In the genomic region with DNA sequence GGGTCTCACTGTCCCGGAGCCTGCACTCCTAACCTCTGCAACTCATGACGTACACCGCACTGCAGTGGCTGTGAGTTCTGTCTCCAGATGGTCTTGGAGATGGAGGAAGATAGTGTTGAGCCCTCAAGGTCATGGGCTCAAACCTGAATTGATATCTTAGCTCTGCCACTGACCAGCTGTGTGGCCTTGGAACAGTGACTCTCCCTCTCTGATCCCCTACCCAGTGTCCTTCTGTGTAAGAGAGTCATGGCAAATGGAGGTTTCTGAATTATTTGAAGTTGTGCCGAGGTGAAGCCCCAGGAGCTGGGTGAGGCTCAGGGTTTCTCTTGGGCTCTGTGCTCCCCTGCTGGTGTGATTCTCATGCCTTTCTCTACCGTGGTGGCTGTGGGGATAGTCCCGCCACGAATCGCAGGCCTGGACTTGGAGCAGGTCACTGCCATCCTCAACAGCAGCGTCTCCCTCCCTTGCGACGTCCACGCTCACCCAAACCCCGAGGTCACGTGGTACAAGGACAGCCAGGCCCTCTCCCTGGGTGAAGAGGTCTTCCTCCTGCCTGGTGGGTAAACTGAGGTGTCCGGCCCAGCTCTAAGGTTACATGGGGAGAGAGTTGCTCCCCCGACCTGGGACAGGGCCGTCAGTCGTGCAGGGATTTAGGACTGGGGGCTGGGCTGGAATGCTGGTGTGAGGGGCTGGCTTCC, we compare ENCODE assay signal across 1 cellular context.
TF ChIP-seq lines count a peak whose summit lies in the region.

No MANE protein-coding gene starts in this region.

TF ChIP-seq in GM23338, 12 proteins besides CTCF, POLR2A, EP300 and RAD21 (continued from another document):
- TF ChIP-seq, protein P1, sequence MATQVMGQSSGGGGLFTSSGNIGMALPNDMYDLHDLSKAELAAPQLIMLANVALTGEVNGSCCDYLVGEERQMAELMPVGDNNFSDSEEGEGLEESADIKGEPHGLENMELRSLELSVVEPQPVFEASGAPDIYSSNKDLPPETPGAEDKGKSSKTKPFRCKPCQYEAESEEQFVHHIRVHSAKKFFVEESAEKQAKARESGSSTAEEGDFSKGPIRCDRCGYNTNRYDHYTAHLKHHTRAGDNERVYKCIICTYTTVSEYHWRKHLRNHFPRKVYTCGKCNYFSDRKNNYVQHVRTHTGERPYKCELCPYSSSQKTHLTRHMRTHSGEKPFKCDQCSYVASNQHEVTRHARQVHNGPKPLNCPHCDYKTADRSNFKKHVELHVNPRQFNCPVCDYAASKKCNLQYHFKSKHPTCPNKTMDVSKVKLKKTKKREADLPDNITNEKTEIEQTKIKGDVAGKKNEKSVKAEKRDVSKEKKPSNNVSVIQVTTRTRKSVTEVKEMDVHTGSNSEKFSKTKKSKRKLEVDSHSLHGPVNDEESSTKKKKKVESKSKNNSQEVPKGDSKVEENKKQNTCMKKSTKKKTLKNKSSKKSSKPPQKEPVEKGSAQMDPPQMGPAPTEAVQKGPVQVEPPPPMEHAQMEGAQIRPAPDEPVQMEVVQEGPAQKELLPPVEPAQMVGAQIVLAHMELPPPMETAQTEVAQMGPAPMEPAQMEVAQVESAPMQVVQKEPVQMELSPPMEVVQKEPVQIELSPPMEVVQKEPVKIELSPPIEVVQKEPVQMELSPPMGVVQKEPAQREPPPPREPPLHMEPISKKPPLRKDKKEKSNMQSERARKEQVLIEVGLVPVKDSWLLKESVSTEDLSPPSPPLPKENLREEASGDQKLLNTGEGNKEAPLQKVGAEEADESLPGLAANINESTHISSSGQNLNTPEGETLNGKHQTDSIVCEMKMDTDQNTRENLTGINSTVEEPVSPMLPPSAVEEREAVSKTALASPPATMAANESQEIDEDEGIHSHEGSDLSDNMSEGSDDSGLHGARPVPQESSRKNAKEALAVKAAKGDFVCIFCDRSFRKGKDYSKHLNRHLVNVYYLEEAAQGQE (IDR thresholded peaks at IDR 0.05; ENCODE audit: unreplicated experiment), result no peak
- TF ChIP-seq STAT1 (IDR thresholded peaks at IDR 0.05; ENCODE audit: unreplicated experiment), result no peak
